20 cellular contexts compared by ENCODE assay signal in genomic region chr4:163892417-163892816, GRCh38.
DNase-seq lines count a peak whose midpoint lies in the region; ATAC-seq, FAIRE-seq and TF ChIP-seq lines count a peak whose summit lies in the region.
"Had no signal": no experiment of that assay in that cellular context is flagged by ENCODE, and none has a peak within 500 bp of the region (broad histone marks: within the 10 kb centered on the region; RNA-seq: fewer than 3 reads in every experiment).

No MANE protein-coding gene starts in this region.

- no peak for DNase-seq in activated naive CD4-positive, alpha-beta T cell (lab: John Stamatoyannopoulos, UW)
- no peak for DNase-seq in testis
- no peak for DNase-seq in kidney tubule cell (ENCODE audit: low spot score)
- DNase-seq: Caco-2; CD4-positive, CD25-positive, alpha-beta regulatory T cell; CD8-positive, alpha-beta T cell; DMS153; DND-41; GDM1; H9 had no signal

- H3K9me3 Mint-ChIP-seq in activated naive CD4-positive, alpha-beta T cell treated with anti-CD3 and anti-CD28 coated beads, Interleukin-2, amount 50 U/mL, for 24 hours = peaks cover 7% of the 10 kb centered on the region

- H3K27me3 ChIP-seq in testis = no peaks in the 10 kb centered on the region
- H3K27me3 ChIP-seq: BLaER1 had no signal

- H3K27me3 Mint-ChIP-seq in activated naive CD4-positive, alpha-beta T cell treated with anti-CD3 and anti-CD28 coated beads, Interleukin-2, amount 50 U/mL, for 24 hours = peaks cover 1% of the 10 kb centered on the region
- H3K27me3 Mint-ChIP-seq: CD4-positive, CD25-positive, alpha-beta regulatory T cell had no signal

- no peaks in the 10 kb centered on the region for H3K4me1 ChIP-seq in testis
- H3K4me1 ChIP-seq: BLaER1, Caco-2 had no signal

- peaks cover 25% of the 10 kb centered on the region for H3K4me1 Mint-ChIP-seq in activated naive CD4-positive, alpha-beta T cell treated with anti-CD3 and anti-CD28 coated beads, Interleukin-2, amount 50 U/mL, for 24 hours
- H3K4me1 Mint-ChIP-seq: B cell; CD4-positive, CD25-positive, alpha-beta regulatory T cell had no signal

- no peak overlapping the region for H3K4me3 Mint-ChIP-seq in activated naive CD4-positive, alpha-beta T cell treated with anti-CD3 and anti-CD28 coated beads, Interleukin-2, amount 50 U/mL, for 24 hours
- H3K4me3 Mint-ChIP-seq: B cell; CD4-positive, CD25-positive, alpha-beta regulatory T cell; CD8-positive, alpha-beta T cell; GM23338; H9 had no signal

- intact Hi-C loops in testis (cut with DNase I; ENCODE audit: low total_unique reads) = no loop called here

- H3K27ac ChIP-seq in testis = no peak overlapping the region
- H3K27ac ChIP-seq: BLaER1, C4-2B had no signal

- no peaks in the 10 kb centered on the region for H3K9me3 ChIP-seq in testis
- H3K9me3 ChIP-seq: BLaER1, Caco-2 had no signal

- peak overlapping the region; percentile 30 for H3K27ac Mint-ChIP-seq in activated naive CD4-positive, alpha-beta T cell treated with anti-CD3 and anti-CD28 coated beads, Interleukin-2, amount 50 U/mL, for 24 hours
- H3K27ac Mint-ChIP-seq: B cell; CD4-positive, CD25-positive, alpha-beta regulatory T cell; CD8-positive, alpha-beta T cell; GM23338; H9 had no signal

- no peak for ATAC-seq in HG02852 (IDR thresholded peaks at IDR 0.05; ENCODE audit: unreplicated experiment)
- ATAC-seq: CD8-positive, alpha-beta T cell; GM12878; GM23338; HCT116 had no signal

- TF ChIP-seq CTCF in testis (IDR thresholded peaks at IDR 0.05) = no peak

- H3K36me3 Mint-ChIP-seq in activated naive CD4-positive, alpha-beta T cell treated with anti-CD3 and anti-CD28 coated beads, Interleukin-2, amount 50 U/mL, for 24 hours = no peaks in the 10 kb centered on the region
- H3K36me3 Mint-ChIP-seq: CD4-positive, CD25-positive, alpha-beta regulatory T cell; CD8-positive, alpha-beta T cell had no signal

- peak; percentile 23 for FAIRE-seq in TTC549 (lab: Jason Lieb, UNC)
- FAIRE-seq in endometrium (lab: Jason Lieb, UNC) = peak; percentile 48
- FAIRE-seq: GM12878 had no signal

- no peaks in the 10 kb centered on the region for H3K36me3 ChIP-seq in testis (ENCODE audit: low read depth, missing control alignments)
- H3K36me3 ChIP-seq: BLaER1 had no signal

- no peak overlapping the region for H3K4me3 ChIP-seq in testis
- H3K4me3 ChIP-seq: BLaER1, GM12878, GM23338 had no signal

- TF ChIP-seq POLR2A in testis (IDR thresholded peaks at IDR 0.05) = no peak
